Comparison of ENCODE assay signal across 9 cellular contexts in the genomic region with DNA sequence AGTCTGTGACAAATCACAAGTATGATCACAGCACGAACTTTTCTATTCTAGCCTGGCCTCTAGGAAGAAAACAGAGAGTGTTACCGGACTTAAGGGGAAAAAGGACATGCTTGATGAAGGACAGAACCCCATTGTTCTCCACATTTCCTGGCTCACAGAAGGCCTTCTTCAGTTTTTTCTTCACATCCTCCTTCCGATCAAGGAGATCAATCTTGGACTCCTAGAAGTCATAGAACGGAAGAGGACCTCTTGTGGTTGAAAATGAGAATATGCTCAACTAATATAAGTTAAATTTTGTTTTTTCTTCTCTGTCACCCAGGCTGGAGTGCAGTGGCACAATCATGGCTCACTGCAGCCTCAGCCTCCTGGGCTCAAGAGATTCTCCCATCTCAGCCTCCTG.
A peak's percentile ranks its signal among the peaks of the same experiment; 100 is the strongest.
DNase-seq lines count a peak whose midpoint lies in the region; ATAC-seq lines count a peak whose summit lies in the region.
"Had no signal": no experiment of that assay in that cellular context is flagged by ENCODE, and none has a peak within 500 bp of the region (broad histone marks: within the 10 kb centered on the region; RNA-seq: fewer than 3 reads in every experiment).

No MANE protein-coding gene starts in this region.

- peak overlapping the region; percentile 61 for H3K27ac Mint-ChIP-seq in stimulated activated effector memory CD8-positive, alpha-beta T cell treated with anti-CD3 and anti-CD28 coated beads, Interleukin-12 subunit alpha, Interleukin-12 subunit beta, amount 100 ng/mL, for 72 hours

- peak; percentile 24 for ATAC-seq in stimulated activated effector memory CD8-positive, alpha-beta T cell treated with anti-CD3 and anti-CD28 coated beads, Interleukin-12 subunit alpha, Interleukin-12 subunit beta, amount 100 ng/mL, for 72 hours
- no peak for ATAC-seq in GM19463 (IDR thresholded peaks at IDR 0.05; ENCODE audit: unreplicated experiment)

- DNase-seq in NCI-H82 (lab: John Stamatoyannopoulos, UW) (peak; percentile 27), NCI-H82 treated with DMSO at 0.1 percent for 48 hours (lab: John Stamatoyannopoulos, UW; ENCODE audit: unreplicated experiment) (no peak), OCI-M1 (lab: John Stamatoyannopoulos, UW) (peak; percentile 9), fibroblast of gingiva (ENCODE audit: low read depth) (peak; percentile 23), SW480 (ENCODE audit: low spot score) (no peak), NCI-H1436 treated with DMSO at 0.1 percent for 48 hours (lab: John Stamatoyannopoulos, UW) (no peak)
- no peak for DNase-seq in stimulated activated effector memory CD8-positive, alpha-beta T cell treated with anti-CD3 and anti-CD28 coated beads, Interleukin-12 subunit alpha, Interleukin-12 subunit beta, amount 100 ng/mL, for 72 hours (ENCODE audit: low spot score in 2 of 2)
- DNase-seq: NCI-H526 treated with DMSO at 0.1 percent for 48 hours had no signal

- peaks cover 3% of the 10 kb centered on the region for H3K4me1 Mint-ChIP-seq in stimulated activated effector memory CD8-positive, alpha-beta T cell treated with anti-CD3 and anti-CD28 coated beads, Interleukin-12 subunit alpha, Interleukin-12 subunit beta, amount 100 ng/mL, for 72 hours

- H3K9me3 Mint-ChIP-seq in stimulated activated effector memory CD8-positive, alpha-beta T cell treated with anti-CD3 and anti-CD28 coated beads, Interleukin-12 subunit alpha, Interleukin-12 subunit beta, amount 100 ng/mL, for 72 hours: no peaks in the 10 kb centered on the region

- peaks cover 100% of the 10 kb centered on the region for H3K36me3 Mint-ChIP-seq in stimulated activated effector memory CD8-positive, alpha-beta T cell treated with anti-CD3 and anti-CD28 coated beads, Interleukin-12 subunit alpha, Interleukin-12 subunit beta, amount 100 ng/mL, for 72 hours

- no peak overlapping the region for H3K4me3 Mint-ChIP-seq in stimulated activated effector memory CD8-positive, alpha-beta T cell treated with anti-CD3 and anti-CD28 coated beads, Interleukin-12 subunit alpha, Interleukin-12 subunit beta, amount 100 ng/mL, for 72 hours

Comparison
In these comparisons a context has a peak if more than half of its experiments do, and no peak if none do; other contexts are left out.
1. DNase-seq: peak in NCI-H82 (single experiment), OCI-M1 (single experiment) and fibroblast of gingiva (single experiment); none in NCI-H82 treated with DMSO at 0.1 percent for 48 hours (single experiment), stimulated activated effector memory CD8-positive, alpha-beta T cell treated with anti-CD3 and anti-CD28 coated beads, Interleukin-12 subunit alpha, Interleukin-12 subunit beta, amount 100 ng/mL, for 72 hours (0 of 2), SW480 (single experiment) and NCI-H1436 treated with DMSO at 0.1 percent for 48 hours (single experiment).